14 cellular contexts compared by ENCODE assay signal in the genomic region with DNA sequence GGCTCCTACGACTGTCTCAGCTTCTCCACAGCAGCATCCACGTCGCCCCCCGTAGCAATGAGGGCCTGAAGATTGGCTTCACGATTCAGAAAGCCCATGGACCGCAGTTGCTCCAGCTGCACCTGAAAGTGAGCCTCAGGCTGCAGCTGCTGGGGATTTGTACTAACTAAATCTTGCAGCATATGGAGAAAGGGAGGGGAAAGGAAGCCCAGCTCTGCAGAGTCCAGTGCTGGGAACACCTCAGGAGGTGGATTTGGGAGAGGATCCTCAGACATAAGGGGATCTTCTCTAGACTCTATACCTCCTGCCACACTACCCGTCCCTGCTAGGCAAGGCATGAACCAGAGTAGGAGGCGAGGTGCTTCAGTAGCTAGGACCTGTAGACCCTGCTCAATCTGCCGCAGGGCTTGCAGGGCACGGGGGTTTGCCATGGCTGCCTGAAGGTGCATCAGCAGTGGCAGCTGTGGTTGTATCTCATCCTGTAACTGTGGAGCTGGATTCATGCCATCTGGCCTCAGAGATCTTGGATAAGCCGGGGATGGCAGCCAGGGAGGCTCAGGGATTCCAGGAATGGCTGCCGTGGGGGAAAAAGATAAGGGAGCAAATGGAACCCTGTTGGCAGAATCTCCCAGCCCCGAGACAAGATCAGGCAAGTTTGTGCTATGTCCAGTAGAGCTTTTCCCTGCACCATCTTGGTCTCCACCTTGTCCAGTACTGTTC. TPM values are rescaled to one million over a fixed set of nuclear protein-coding genes. Genes with fewer than 3 reads are reported as not detected.
DNase-seq lines count a peak whose midpoint lies in the region; TF ChIP-seq lines count a peak whose summit lies in the region.
"Had no signal": no experiment of that assay in that cellular context is flagged by ENCODE, and none has a peak within 500 bp of the region (broad histone marks: within the 10 kb centered on the region; RNA-seq: fewer than 3 reads in every experiment).

No MANE protein-coding gene starts in this region.

- DNase-seq in BE2C (peak; percentile 42), NCI-H82 (lab: John Stamatoyannopoulos, UW) (peak; percentile 90), SJCRH30 (peak; percentile 63 to 76), fibroblast of the aortic adventitia (ENCODE audit: low read depth) (peak; percentile 4), NCI-H2171 (lab: John Stamatoyannopoulos, UW) (no peak), posterior cingulate gyrus (no peak), esophagus muscularis mucosa (ENCODE audit: extremely low spot score) (no peak), ecto neural progenitor cell (ENCODE audit: low spot score) (no peak)
- DNase-seq: 8988T; AML-193; CD4-positive, CD25-positive, alpha-beta regulatory T cell; DMS79; H7 had no signal

- intact Hi-C loops in posterior cingulate gyrus (cut with DNase I) (no loop called here), esophagus muscularis mucosa (cut with DNase I) (no loop called here)

- H3K27me3 ChIP-seq in BE2C = no peaks in the 10 kb centered on the region
- H3K27me3 ChIP-seq in SJCRH30 = peaks cover 5% of the 10 kb centered on the region
- no peaks in the 10 kb centered on the region for H3K27me3 ChIP-seq in esophagus muscularis mucosa
- H3K27me3 ChIP-seq: BLaER1 treated with 17β-estradiol and CSF1 and Interleukin-3, amounts not matched to agents 10 nM and 100 nM had no signal

- TF ChIP-seq CTCF in BE2C (IDR thresholded peaks at IDR 0.05; ENCODE audit: low read depth, low read length) (no peak), fibroblast of the aortic adventitia (IDR thresholded peaks at IDR 0.05; ENCODE audit: insufficient read depth, low read length) (no peak), esophagus muscularis mucosa (IDR thresholded peaks at IDR 0.05) (no peak)

- H3K36me3 ChIP-seq in BE2C (no peaks in the 10 kb centered on the region), SJCRH30 (no peaks in the 10 kb centered on the region), esophagus muscularis mucosa (no peaks in the 10 kb centered on the region)
- H3K36me3 ChIP-seq: BLaER1 treated with 17β-estradiol and CSF1 and Interleukin-3, amounts not matched to agents 10 nM and 100 nM had no signal

- TF ChIP-seq POLR2A in esophagus muscularis mucosa (IDR thresholded peaks at IDR 0.05; ENCODE audit: low read depth) = no peak

- H3K9me3 ChIP-seq in BE2C = no peaks in the 10 kb centered on the region
- H3K9me3 ChIP-seq in SJCRH30 (replicated peaks) = no peaks in the 10 kb centered on the region
- no peaks in the 10 kb centered on the region for H3K9me3 ChIP-seq in esophagus muscularis mucosa
- H3K9me3 ChIP-seq: BLaER1 treated with 17β-estradiol and CSF1 and Interleukin-3, amounts not matched to agents 10 nM and 100 nM had no signal

- H3K4me3 ChIP-seq in BE2C (ENCODE audit: low read depth, low read length) (no peak overlapping the region), SJCRH30 (no peak overlapping the region), fibroblast of the aortic adventitia (ENCODE audit: low read depth, low read length) (no peak overlapping the region), esophagus muscularis mucosa (no peak overlapping the region)
- H3K4me3 ChIP-seq: BLaER1 treated with 17β-estradiol and CSF1 and Interleukin-3, amounts not matched to agents 10 nM and 100 nM had no signal

- 71% methylated on average over 11 of the region's 13 CpGs for WGBS in esophagus muscularis mucosa

- H3K27ac ChIP-seq in SJCRH30 (no peak overlapping the region), esophagus muscularis mucosa (replicated peaks in 1 of 4) (no peak overlapping the region)
- H3K27ac ChIP-seq: BLaER1 treated with 17β-estradiol and CSF1 and Interleukin-3, amounts not matched to agents 10 nM and 100 nM had no signal

- TF ChIP-seq EP300 in esophagus muscularis mucosa (IDR thresholded peaks at IDR 0.05) = no peak

- no peaks in the 10 kb centered on the region for H3K4me1 ChIP-seq in BE2C
- no peaks in the 10 kb centered on the region for H3K4me1 ChIP-seq in SJCRH30
- no peaks in the 10 kb centered on the region for H3K4me1 ChIP-seq in esophagus muscularis mucosa
- H3K4me1 ChIP-seq: BLaER1 treated with 17β-estradiol and CSF1 and Interleukin-3, amounts not matched to agents 10 nM and 100 nM had no signal

RNA-seq across cellular contexts. Expression of a gene that starts 2.0 kb away (rescaled TPM):
- not detected for polyA plus RNA-seq in BE2C (2012; ENCODE audit: insufficient read depth, insufficient read length, low read depth)
- not detected in 2 replicates for total RNA-seq in SJCRH30 (2014; rRNA removed; shearing (Covaris generic))
- 0.09 TPM in 1 of 2 replicates, not detected in the other for total RNA-seq in fibroblast of the aortic adventitia (ENCODE audit: low replicate concordance)
- under 1 TPM in 1 of 4 donors, not detected in 3; 0.13 TPM for total RNA-seq in esophagus muscularis mucosa
- total RNA-seq: H7 had no signal
- polyA plus RNA-seq: CD4-positive, CD25-positive, alpha-beta regulatory T cell had no signal

RNA-seq across cellular contexts. Expression of a gene that starts 8.8 kb away (rescaled TPM):
- not detected for polyA plus RNA-seq in BE2C (2012; ENCODE audit: insufficient read depth, insufficient read length, low read depth)
- not detected in 2 replicates for total RNA-seq in SJCRH30 (2014; rRNA removed; shearing (Covaris generic))
- total RNA-seq in fibroblast of the aortic adventitia (ENCODE audit: low replicate concordance) (0.36 and 0.41 TPM in 2 replicates), esophagus muscularis mucosa (under 1 TPM in 3 of 4 donors, not detected in 1; 0.19 to 0.46 (median 0.42) TPM)
- total RNA-seq: H7 had no signal
- polyA plus RNA-seq: CD4-positive, CD25-positive, alpha-beta regulatory T cell had no signal

RNA-seq across cellular contexts. Expression of a gene that starts 19.3 kb away (rescaled TPM):
- polyA plus RNA-seq in BE2C (2012; ENCODE audit: insufficient read depth, insufficient read length, low read depth) = not detected
- total RNA-seq in SJCRH30 (2014; rRNA removed; shearing (Covaris generic)) = not detected in 2 replicates
- total RNA-seq in fibroblast of the aortic adventitia (ENCODE audit: low replicate concordance) (not detected in 2 replicates), esophagus muscularis mucosa (not detected)
- total RNA-seq: CD4-positive, CD25-positive, alpha-beta regulatory T cell; H7 had no signal
- polyA plus RNA-seq: CD4-positive, CD25-positive, alpha-beta regulatory T cell had no signal

RNA-seq across cellular contexts. Expression of a gene that starts 40.6 kb away (rescaled TPM):
- polyA plus RNA-seq in BE2C (2012; ENCODE audit: insufficient read depth, insufficient read length, low read depth) = not detected
- total RNA-seq in SJCRH30 (2014; rRNA removed; shearing (Covaris generic)) = not detected in 2 replicates
- total RNA-seq in fibroblast of the aortic adventitia (ENCODE audit: low replicate concordance) (0.41 and 0.81 TPM in 2 replicates), esophagus muscularis mucosa (not detected)
- total RNA-seq: H7 had no signal
- polyA plus RNA-seq: CD4-positive, CD25-positive, alpha-beta regulatory T cell had no signal

RNA-seq across cellular contexts. Expression of a gene that starts 58.6 kb away (rescaled TPM):
- not detected for polyA plus RNA-seq in BE2C (2012; ENCODE audit: insufficient read depth, insufficient read length, low read depth)
- not detected in 2 replicates for total RNA-seq in SJCRH30 (2014; rRNA removed; shearing (Covaris generic))
- not detected in 2 replicates for total RNA-seq in fibroblast of the aortic adventitia (ENCODE audit: low replicate concordance)
- total RNA-seq in esophagus muscularis mucosa = not detected
- total RNA-seq: CD4-positive, CD25-positive, alpha-beta regulatory T cell; H7 had no signal
- polyA plus RNA-seq: CD4-positive, CD25-positive, alpha-beta regulatory T cell had no signal

Comparison
In these comparisons a context has a peak if more than half of its experiments do, and no peak if none do; other contexts are left out.
1. DNase-seq: peak in BE2C (single experiment), NCI-H82 (single experiment), SJCRH30 (2 of 2) and fibroblast of the aortic adventitia (single experiment); none in NCI-H2171 (single experiment), posterior cingulate gyrus (0 of 10), esophagus muscularis mucosa (single experiment) and ecto neural progenitor cell (single experiment).